In the genomic region with DNA sequence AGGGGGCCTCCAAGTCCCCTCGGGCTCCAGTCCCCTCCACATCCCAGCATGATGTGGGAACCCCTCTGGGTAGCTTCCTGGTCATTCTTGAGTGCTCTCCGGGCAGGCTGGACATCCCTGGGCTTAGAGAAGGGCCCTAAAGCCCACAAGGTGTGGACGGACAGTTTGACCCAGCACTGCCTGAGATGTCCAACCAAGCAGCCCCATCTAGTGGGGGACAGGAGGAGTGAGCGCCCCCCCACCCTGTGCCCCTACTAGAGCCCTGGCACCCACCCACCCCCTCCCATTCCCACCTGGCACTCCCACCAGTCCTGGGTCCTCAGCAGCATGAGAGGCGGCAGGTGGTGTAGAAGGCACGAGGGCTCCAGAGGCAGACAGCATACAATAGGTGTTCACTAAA, we compare ENCODE assay signal across 9 cellular contexts. TPM values are rescaled to one million over a fixed set of nuclear protein-coding genes. Genes with fewer than 3 reads are reported as not detected.
DNase-seq lines count a peak whose midpoint lies in the region; ATAC-seq, FAIRE-seq and TF ChIP-seq lines count a peak whose summit lies in the region.
"Had no signal": no experiment of that assay in that cellular context is flagged by ENCODE, and none has a peak within 500 bp of the region (broad histone marks: within the 10 kb centered on the region; RNA-seq: fewer than 3 reads in every experiment).

No MANE protein-coding gene starts in this region.

- peaks cover 31% of the 10 kb centered on the region for H3K4me1 Mint-ChIP-seq in neural crest cell
- H3K4me1 Mint-ChIP-seq in effector memory CD8-positive, alpha-beta T cell (ENCODE audit: low read depth in 2 of 2) = no peaks in the 10 kb centered on the region

- no peak for TF ChIP-seq EP300 in Ishikawa (IDR thresholded peaks at IDR 0.05; ENCODE audit: borderline replicate concordance)

- H3K27me3 Mint-ChIP-seq in neural crest cell (ENCODE audit: low read depth) = no peaks in the 10 kb centered on the region
- peaks cover 16 to 31% of the 10 kb centered on the region in 2 donors for H3K27me3 Mint-ChIP-seq in effector memory CD8-positive, alpha-beta T cell

- no peak overlapping the region for H3K4me3 ChIP-seq in dorsolateral prefrontal cortex

- no peak overlapping the region for H3K4me3 Mint-ChIP-seq in neural crest cell
- no peak overlapping the region for H3K4me3 Mint-ChIP-seq in effector memory CD8-positive, alpha-beta T cell

- peaks cover 3% of the 10 kb centered on the region for H3K36me3 Mint-ChIP-seq in neural crest cell (ENCODE audit: low read depth)
- no peaks in the 10 kb centered on the region for H3K36me3 Mint-ChIP-seq in effector memory CD8-positive, alpha-beta T cell (ENCODE audit: insufficient read depth)

- peak overlapping the region in 6 of 59 donors; percentile 1 to 64 (median 26) for H3K27ac ChIP-seq in dorsolateral prefrontal cortex
- H3K27ac ChIP-seq: KMS-11 had no signal

- FAIRE-seq in RCC 7860 (lab: Jason Lieb, UNC) = no peak

- ATAC-seq in GM21526 (IDR thresholded peaks at IDR 0.05; ENCODE audit: low FRiP score, unreplicated experiment) = no peak
- no peak for ATAC-seq in effector memory CD8-positive, alpha-beta T cell (replicated peaks)

- DNase-seq in CD1c-positive myeloid dendritic cell (ENCODE audit: extremely low spot score) (peak; percentile 18), dorsolateral prefrontal cortex (peak in 4 of 10 donors; percentile 32 to 59 (median 48)), neural crest cell (ENCODE audit: low read depth, low spot score) (no peak), erythroblast (lab: John Stamatoyannopoulos, UW) (no peak), RCC 7860 (ENCODE audit: low spot score) (no peak)
- DNase-seq in effector memory CD8-positive, alpha-beta T cell = no peak

- TF ChIP-seq CTCF in dorsolateral prefrontal cortex (IDR thresholded peaks at IDR 0.05 in 54 of 56, conservative IDR thresholded peaks at IDR 0.05 in 2 of 56; ENCODE audit: low read depth in 1 of 56, partially characterized antibody in 56 of 56) (peak in 54 of 56 donors; percentile 36 to 77 (median 58)), neural crest cell (conservative IDR thresholded peaks at IDR 0.05) (peak; percentile 41)

- H3K27me3 ChIP-seq in dorsolateral prefrontal cortex = no peaks in the 10 kb centered on the region

- intact Hi-C loops in dorsolateral prefrontal cortex (cut with DNase I) = no loop called here

- peak; percentile 62 for TF ChIP-seq RAD21 in Ishikawa (IDR thresholded peaks at IDR 0.05; ENCODE audit: low read depth)

- no peak overlapping the region for H3K27ac Mint-ChIP-seq in neural crest cell (ENCODE audit: unreplicated experiment)
- H3K27ac Mint-ChIP-seq in effector memory CD8-positive, alpha-beta T cell = no peak overlapping the region

- TF ChIP-seq POLR2A in erythroblast (IDR thresholded peaks at IDR 0.05; ENCODE audit: low read length) = no peak

- no peaks in the 10 kb centered on the region for H3K9me3 Mint-ChIP-seq in neural crest cell
- H3K9me3 Mint-ChIP-seq in effector memory CD8-positive, alpha-beta T cell = no peaks in the 10 kb centered on the region

TF ChIP-seq in Ishikawa, 13 proteins besides CTCF, POLR2A, EP300 and RAD21:
- TF ChIP-seq CEBPB (IDR thresholded peaks at IDR 0.05) (no peak), REST (IDR thresholded peaks at IDR 0.05; ENCODE audit: low read depth) (no peak), CREB1 (IDR thresholded peaks at IDR 0.05; ENCODE audit: low read depth) (no peak), ZBTB7A (IDR thresholded peaks at IDR 0.05; ENCODE audit: low read depth) (no peak), NFIC (IDR thresholded peaks at IDR 0.05) (no peak), TAF1 (IDR thresholded peaks at IDR 0.05; ENCODE audit: low read depth) (no peak), EGR1 (IDR thresholded peaks at IDR 0.05) (no peak), USF1 (IDR thresholded peaks at IDR 0.05) (no peak), TCF12 (IDR thresholded peaks at IDR 0.05; ENCODE audit: low read depth) (no peak), FOXM1 (IDR thresholded peaks at IDR 0.05; ENCODE audit: borderline replicate concordance, low read depth) (no peak), YY1 (IDR thresholded peaks at IDR 0.05; ENCODE audit: low read depth) (no peak), TEAD4 (IDR thresholded peaks at IDR 0.05) (no peak)
- TF ChIP-seq, protein P1, sequence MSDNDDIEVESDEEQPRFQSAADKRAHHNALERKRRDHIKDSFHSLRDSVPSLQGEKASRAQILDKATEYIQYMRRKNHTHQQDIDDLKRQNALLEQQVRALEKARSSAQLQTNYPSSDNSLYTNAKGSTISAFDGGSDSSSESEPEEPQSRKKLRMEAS (IDR thresholded peaks at IDR 0.05) = no peak

RNA-seq across cellular contexts. Expression of gene CYP27C1, which starts 45.9 kb away (rescaled TPM):
- under 1 TPM in 114 of 120 experiments, not detected in 6; 0.10 to 0.89 (median 0.33) TPM for total RNA-seq in dorsolateral prefrontal cortex
- 10.1 and 10.2 TPM in 2 replicates for total RNA-seq in neural crest cell
